In the genomic region with DNA sequence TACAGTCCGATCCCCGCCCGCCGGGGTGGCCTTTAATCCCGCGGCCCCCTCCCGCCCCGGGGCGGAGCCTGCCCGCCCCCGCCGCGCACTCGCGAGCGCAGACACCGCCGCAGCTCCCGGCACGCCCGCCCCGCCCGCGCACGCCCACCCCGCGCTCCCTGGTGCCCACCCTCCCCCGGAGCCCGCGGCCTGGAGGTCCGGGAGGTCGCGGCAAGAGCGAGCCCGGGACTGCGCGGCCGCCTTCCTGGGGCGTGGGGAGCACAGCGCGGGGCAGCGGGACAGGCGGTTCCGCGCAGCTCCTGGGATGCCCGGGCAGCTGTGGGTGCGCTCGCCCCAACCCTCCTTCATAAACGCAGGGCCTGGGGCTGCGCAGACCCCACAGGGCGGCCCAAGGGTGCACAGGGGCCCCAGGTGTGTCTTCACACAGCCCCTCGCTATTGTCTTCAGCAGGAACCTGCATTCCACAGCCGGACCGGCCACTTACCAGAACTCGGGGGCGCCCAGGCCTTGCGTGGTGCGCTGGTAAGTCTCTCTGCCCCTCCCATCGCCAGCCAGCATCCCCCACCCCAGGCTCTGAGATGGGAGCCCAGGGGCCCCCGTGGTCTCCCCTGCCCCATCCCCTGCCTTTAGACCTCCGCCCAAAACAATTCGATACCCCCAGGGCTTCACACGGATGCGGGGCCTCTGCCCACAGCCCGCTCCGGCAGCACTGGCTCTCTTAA, we compare ENCODE assay signal across 1 cellular context.
TF ChIP-seq lines count a peak whose summit lies in the region.

A gene (minus strand): TSS at position 8 of the 722 bp plus-strand sequence.

TF ChIP-seq in WTC11, 78 proteins besides CTCF, POLR2A, EP300 and RAD21 (continued from another document):
- TF ChIP-seq, protein P1, sequence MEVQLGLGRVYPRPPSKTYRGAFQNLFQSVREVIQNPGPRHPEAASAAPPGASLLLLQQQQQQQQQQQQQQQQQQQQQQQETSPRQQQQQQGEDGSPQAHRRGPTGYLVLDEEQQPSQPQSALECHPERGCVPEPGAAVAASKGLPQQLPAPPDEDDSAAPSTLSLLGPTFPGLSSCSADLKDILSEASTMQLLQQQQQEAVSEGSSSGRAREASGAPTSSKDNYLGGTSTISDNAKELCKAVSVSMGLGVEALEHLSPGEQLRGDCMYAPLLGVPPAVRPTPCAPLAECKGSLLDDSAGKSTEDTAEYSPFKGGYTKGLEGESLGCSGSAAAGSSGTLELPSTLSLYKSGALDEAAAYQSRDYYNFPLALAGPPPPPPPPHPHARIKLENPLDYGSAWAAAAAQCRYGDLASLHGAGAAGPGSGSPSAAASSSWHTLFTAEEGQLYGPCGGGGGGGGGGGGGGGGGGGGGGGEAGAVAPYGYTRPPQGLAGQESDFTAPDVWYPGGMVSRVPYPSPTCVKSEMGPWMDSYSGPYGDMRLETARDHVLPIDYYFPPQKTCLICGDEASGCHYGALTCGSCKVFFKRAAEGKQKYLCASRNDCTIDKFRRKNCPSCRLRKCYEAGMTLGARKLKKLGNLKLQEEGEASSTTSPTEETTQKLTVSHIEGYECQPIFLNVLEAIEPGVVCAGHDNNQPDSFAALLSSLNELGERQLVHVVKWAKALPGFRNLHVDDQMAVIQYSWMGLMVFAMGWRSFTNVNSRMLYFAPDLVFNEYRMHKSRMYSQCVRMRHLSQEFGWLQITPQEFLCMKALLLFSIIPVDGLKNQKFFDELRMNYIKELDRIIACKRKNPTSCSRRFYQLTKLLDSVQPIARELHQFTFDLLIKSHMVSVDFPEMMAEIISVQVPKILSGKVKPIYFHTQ (CRISPR knock-in tag; IDR thresholded peaks at IDR 0.05): no peak
- TF ChIP-seq, protein P2, sequence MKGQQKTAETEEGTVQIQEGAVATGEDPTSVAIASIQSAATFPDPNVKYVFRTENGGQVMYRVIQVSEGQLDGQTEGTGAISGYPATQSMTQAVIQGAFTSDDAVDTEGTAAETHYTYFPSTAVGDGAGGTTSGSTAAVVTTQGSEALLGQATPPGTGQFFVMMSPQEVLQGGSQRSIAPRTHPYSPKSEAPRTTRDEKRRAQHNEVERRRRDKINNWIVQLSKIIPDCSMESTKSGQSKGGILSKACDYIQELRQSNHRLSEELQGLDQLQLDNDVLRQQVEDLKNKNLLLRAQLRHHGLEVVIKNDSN (CRISPR knock-in tag; IDR thresholded peaks at IDR 0.05): no peak
- no peak for TF ChIP-seq NR1H2 (CRISPR knock-in tag; IDR thresholded peaks at IDR 0.05)
- no peak for TF ChIP-seq GABPB1 (CRISPR knock-in tag; IDR thresholded peaks at IDR 0.05)
TF ChIP-seq in WTC11: peak in this region for 0.
